ENCODE assay signal across 8 cellular contexts in genomic region chr10:89887830-89888229, GRCh38.
A peak's percentile ranks its signal among the peaks of the same experiment; 100 is the strongest.
DNase-seq lines count a peak whose midpoint lies in the region; ATAC-seq, FAIRE-seq and TF ChIP-seq lines count a peak whose summit lies in the region.

No MANE protein-coding gene starts in this region.

- POLR2A ChIA-PET in A673 (lab: Charles Lee; ENCODE audit: low non-redundant PET), result no interaction called here

- TF ChIP-seq CTCF in GM13977 (IDR thresholded peaks at IDR 0.05; ENCODE audit: extremely low read depth, insufficient read depth, missing control alignments) (no peak), A673 (conservative IDR thresholded peaks at IDR 0.05; ENCODE audit: low read depth, low read length) (no peak)

- peaks cover 0 to 4% (median under 1%) of the 10 kb centered on the region in 3 donors for H3K9me3 Mint-ChIP-seq in IgD-negative memory B cell

- H3K4me1 ChIP-seq in A673 (ENCODE audit: insufficient read depth, low read length, poor library complexity, severe bottlenecking), result no peaks in the 10 kb centered on the region

- no peak for FAIRE-seq in frontal cortex (lab: Jason Lieb, UNC)

- H3K27me3 Mint-ChIP-seq in IgD-negative memory B cell, result peaks cover 5% of the 10 kb centered on the region

- no peak overlapping the region for H3K27ac ChIP-seq in A673 (ENCODE audit: low read depth, low read length, poor library complexity, severe bottlenecking)

- H3K27ac Mint-ChIP-seq in IgD-negative memory B cell, result peak overlapping the region; percentile 85 to 97 (median 96)

- intact Hi-C loops in A673 (cut with micrococcal nuclease; ENCODE audit: unreplicated experiment), result no loop called here
- intact Hi-C loops in left ventricle myocardium superior (cut with micrococcal nuclease), result no loop called here

- peak; percentile 19 for DNase-seq in GM13977 (ENCODE audit: low spot score)
- peak; percentile 11 for DNase-seq in iris pigment epithelial cell (ENCODE audit: low read depth)
- DNase-seq in stimulated activated CD4-positive, alpha-beta T cell treated with anti-CD3 and anti-CD28 coated beads, Interleukin-4, amount 100 ng/mL, for 1 hour, result no peak
- DNase-seq in frontal cortex (ENCODE audit: low spot score in 2 of 2), result no peak
- DNase-seq in A673 (ENCODE audit: low spot score), result no peak
- no peak for DNase-seq in left ventricle myocardium superior

- in situ Hi-C loops in GM13977 (cut with MboI; ENCODE audit: low pct_unique_long_range_greater_than_20kb, low sequenced_read_pairs, unreplicated experiment), result no loop called here

- no peaks in the 10 kb centered on the region for H3K9me3 ChIP-seq in A673 (ENCODE audit: low read depth, low read length, poor library complexity, severe bottlenecking)

- peaks cover 25 to 42% (median 25%) of the 10 kb centered on the region in 3 donors for H3K4me1 Mint-ChIP-seq in IgD-negative memory B cell

- peak overlapping the region; percentile 54 to 87 (median 77) for H3K4me3 Mint-ChIP-seq in IgD-negative memory B cell

- H3K27me3 ChIP-seq in A673 (replicated peaks; ENCODE audit: insufficient read depth, low read depth, low read length, poor library complexity), result peaks cover 12% of the 10 kb centered on the region

- CTCF ChIA-PET in A673 (lab: Charles Lee), result no interaction called here

- no TSS peak for BruUV-seq in A673 (replicated peaks; lab: Mats Ljungman, UMichigan)

- peak; percentile 80 for ATAC-seq in GM21723 (IDR thresholded peaks at IDR 0.05; ENCODE audit: unreplicated experiment)
- ATAC-seq in left ventricle myocardium superior, result no peak

- H3K4me3 ChIP-seq in A673 (ENCODE audit: low read depth, low read length, poor library complexity, severe bottlenecking), result no peak overlapping the region

- no peaks in the 10 kb centered on the region for H3K36me3 ChIP-seq in A673 (ENCODE audit: insufficient read depth, low read length, poor library complexity, severe bottlenecking)

- no peaks in the 10 kb centered on the region for H3K36me3 Mint-ChIP-seq in IgD-negative memory B cell

Comparison
In these comparisons a context has a peak if more than half of its experiments do, and no peak if none do; other contexts are left out.
1. DNase-seq: peak in GM13977 (single experiment) and iris pigment epithelial cell (single experiment); none in stimulated activated CD4-positive, alpha-beta T cell treated with anti-CD3 and anti-CD28 coated beads, Interleukin-4, amount 100 ng/mL, for 1 hour (single experiment), frontal cortex (0 of 2), A673 (single experiment) and left ventricle myocardium superior (single experiment).